In the genomic region with DNA sequence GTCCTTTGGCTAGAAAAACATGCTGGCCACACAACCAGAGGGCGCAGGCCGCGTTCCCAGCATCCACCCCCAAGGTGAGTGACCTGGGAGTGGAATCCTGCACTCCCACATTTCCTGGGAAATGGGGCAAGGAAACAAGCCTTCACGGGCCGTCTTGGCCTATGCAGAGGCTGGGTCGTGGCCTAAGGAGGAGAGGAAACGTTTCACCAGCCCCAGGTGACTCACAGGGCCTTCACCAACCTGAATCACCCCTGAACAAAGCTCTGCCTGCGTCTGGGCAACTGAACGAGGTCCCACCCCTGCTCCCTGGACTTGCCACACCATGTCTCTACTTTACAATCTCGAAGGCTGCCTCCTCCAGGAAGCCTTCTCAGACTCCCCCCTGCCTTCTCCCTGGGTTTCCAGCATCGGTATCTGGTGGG, we compare ENCODE assay signal across 10 cellular contexts. TPM values are rescaled to one million over a fixed set of nuclear protein-coding genes. Genes with fewer than 3 reads are reported as not detected.
DNase-seq lines count a peak whose midpoint lies in the region; ATAC-seq, FAIRE-seq and TF ChIP-seq lines count a peak whose summit lies in the region.
"Had no signal": no experiment of that assay in that cellular context is flagged by ENCODE, and none has a peak within 500 bp of the region (broad histone marks: within the 10 kb centered on the region; RNA-seq: fewer than 3 reads in every experiment).

No MANE protein-coding gene starts in this region.

- peaks cover 33% of the 10 kb centered on the region for H3F3A ChIP-seq in MM.1S (ENCODE audit: insufficient read depth, low read length)

- no peak overlapping the region for H3K4me3 ChIP-seq in MM.1S (ENCODE audit: low read length)
- H3K4me3 ChIP-seq in stomach: no peak overlapping the region
- H3K4me3 ChIP-seq: SJSA1 had no signal

- ATAC-seq in activated T-helper 17 cell treated with anti-CD3 and anti-CD28 coated beads, Interleukin-2, amount 50 U/mL, for 72 hours (replicated peaks): peak; percentile 77
- no peak for ATAC-seq in HG03097 (IDR thresholded peaks at IDR 0.05; ENCODE audit: low FRiP score, unreplicated experiment)

- H3K36me3 ChIP-seq in MM.1S (replicated peaks; ENCODE audit: insufficient read depth, low read length): peaks cover 10% of the 10 kb centered on the region
- H3K36me3 ChIP-seq in stomach: peaks cover 0 to 19% (median 0%) of the 10 kb centered on the region in 4 donors

- FAIRE-seq in D721Med (lab: Jason Lieb, UNC): no peak

- peaks cover 100% of the 10 kb centered on the region for H3K79me2 ChIP-seq in MM.1S (ENCODE audit: low read length)

- H3K4me2 ChIP-seq in MM.1S (ENCODE audit: low read depth, low read length): peak overlapping the region; percentile 9; the same call in 1 of the 2 replicates

- TF ChIP-seq POLR2A in stomach (IDR thresholded peaks at IDR 0.05): no peak

- no peaks in the 10 kb centered on the region for H3K27me3 Mint-ChIP-seq in activated T-helper 17 cell treated with anti-CD3 and anti-CD28 coated beads, Interleukin-2, amount 50 U/mL, for 72 hours

- H3K9ac ChIP-seq in MM.1S (ENCODE audit: low read length): no peak overlapping the region

- intact Hi-C loops in stomach (cut with DNase I; ENCODE audit: low total_unique reads): no loop called here

- WGBS in stomach, 5 donors: 38 to 54% (median 50%) methylated on average over 9 to 11 of the region's 11 CpGs

- DNase-seq in MM.1S: no peak
- peak; percentile 88 for DNase-seq in kidney glomerular epithelial cell (lab: John Stamatoyannopoulos, UW)
- DNase-seq in stomach: peak; percentile 68
- no peak for DNase-seq in CD1c-positive myeloid dendritic cell (ENCODE audit: extremely low spot score)
- DNase-seq in NCI-H1105 (lab: John Stamatoyannopoulos, UW): no peak
- no peak for DNase-seq in D721Med (ENCODE audit: insufficient read length, low spot score)

- peaks cover 74% of the 10 kb centered on the region for H3K4me1 ChIP-seq in MM.1S (ENCODE audit: low read length)
- peaks cover 98 to 100% (median 99%) of the 10 kb centered on the region in 4 donors for H3K4me1 ChIP-seq in stomach

- no peak for TF ChIP-seq EP300 in stomach (IDR thresholded peaks at IDR 0.05)

- peaks cover 77% of the 10 kb centered on the region for H3K4me1 Mint-ChIP-seq in activated T-helper 17 cell treated with anti-CD3 and anti-CD28 coated beads, Interleukin-2, amount 50 U/mL, for 72 hours

- H3K27ac Mint-ChIP-seq in activated T-helper 17 cell treated with anti-CD3 and anti-CD28 coated beads, Interleukin-2, amount 50 U/mL, for 72 hours: peak overlapping the region; percentile 88

- peaks cover 94% of the 10 kb centered on the region for H3K36me3 Mint-ChIP-seq in activated T-helper 17 cell treated with anti-CD3 and anti-CD28 coated beads, Interleukin-2, amount 50 U/mL, for 72 hours (ENCODE audit: low read depth)

- H3K27ac ChIP-seq in MM.1S (ENCODE audit: low read length) (no peak overlapping the region; the same call in 1 of the 2 replicates), stomach (peak overlapping the region; percentile 5 to 100 (median 95))
- H3K27ac ChIP-seq: SJSA1 had no signal

- H3K27me3 ChIP-seq in MM.1S (replicated peaks; ENCODE audit: insufficient read depth, low read length): no peaks in the 10 kb centered on the region
- H3K27me3 ChIP-seq in stomach: no peaks in the 10 kb centered on the region
- H3K27me3 ChIP-seq: SJSA1 had no signal

- H3K9me3 ChIP-seq in MM.1S (replicated peaks; ENCODE audit: insufficient read depth, low read length): no peaks in the 10 kb centered on the region
- H3K9me3 ChIP-seq in stomach: no peaks in the 10 kb centered on the region
- H3K9me3 ChIP-seq: SJSA1 had no signal

- H3K4me3 Mint-ChIP-seq in activated T-helper 17 cell treated with anti-CD3 and anti-CD28 coated beads, Interleukin-2, amount 50 U/mL, for 72 hours: peak overlapping the region; percentile 74
- H3K4me3 Mint-ChIP-seq: neural crest cell had no signal

- no peaks in the 10 kb centered on the region for H3K9me3 Mint-ChIP-seq in activated T-helper 17 cell treated with anti-CD3 and anti-CD28 coated beads, Interleukin-2, amount 50 U/mL, for 72 hours
- H3K9me3 Mint-ChIP-seq: neural crest cell had no signal

- no peaks in the 10 kb centered on the region for H3K9me2 ChIP-seq in MM.1S (replicated peaks; ENCODE audit: insufficient read depth, low read length)

- H4K20me1 ChIP-seq in MM.1S (ENCODE audit: insufficient read depth, low read length): peaks cover 58% of the 10 kb centered on the region

- TF ChIP-seq CTCF in MM.1S (IDR thresholded peaks at IDR 0.05; ENCODE audit: low read length) (no peak), stomach (IDR thresholded peaks at IDR 0.05) (no peak), D721Med (IDR thresholded peaks at IDR 0.05; ENCODE audit: insufficient read depth, missing control alignments) (no peak)

- no peak overlapping the region for H2AFZ ChIP-seq in MM.1S (ENCODE audit: low read length)

RNA-seq across cellular contexts. Expression of a gene that starts 13.2 kb away (rescaled TPM):
- 100 to 1,000 TPM; 782 to 800 TPM for total RNA-seq in activated T-helper 17 cell treated with anti-CD3 and anti-CD28 coated beads, Interleukin-2, amount 50 U/mL, for 72 hours
- 100 to 1,000 TPM; 155 to 620 (median 272) TPM for total RNA-seq in stomach
- polyA plus RNA-seq in stomach: 10 to 100 TPM; 46.7 to 79.3 (median 54.3) TPM

Comparison
In these comparisons a context has a peak if more than half of its experiments do, and no peak if none do; other contexts are left out.
1. DNase-seq: peak in kidney glomerular epithelial cell (single experiment) and stomach (single experiment); none in MM.1S (single experiment), CD1c-positive myeloid dendritic cell (single experiment), NCI-H1105 (single experiment) and D721Med (single experiment).